In the genomic region with DNA sequence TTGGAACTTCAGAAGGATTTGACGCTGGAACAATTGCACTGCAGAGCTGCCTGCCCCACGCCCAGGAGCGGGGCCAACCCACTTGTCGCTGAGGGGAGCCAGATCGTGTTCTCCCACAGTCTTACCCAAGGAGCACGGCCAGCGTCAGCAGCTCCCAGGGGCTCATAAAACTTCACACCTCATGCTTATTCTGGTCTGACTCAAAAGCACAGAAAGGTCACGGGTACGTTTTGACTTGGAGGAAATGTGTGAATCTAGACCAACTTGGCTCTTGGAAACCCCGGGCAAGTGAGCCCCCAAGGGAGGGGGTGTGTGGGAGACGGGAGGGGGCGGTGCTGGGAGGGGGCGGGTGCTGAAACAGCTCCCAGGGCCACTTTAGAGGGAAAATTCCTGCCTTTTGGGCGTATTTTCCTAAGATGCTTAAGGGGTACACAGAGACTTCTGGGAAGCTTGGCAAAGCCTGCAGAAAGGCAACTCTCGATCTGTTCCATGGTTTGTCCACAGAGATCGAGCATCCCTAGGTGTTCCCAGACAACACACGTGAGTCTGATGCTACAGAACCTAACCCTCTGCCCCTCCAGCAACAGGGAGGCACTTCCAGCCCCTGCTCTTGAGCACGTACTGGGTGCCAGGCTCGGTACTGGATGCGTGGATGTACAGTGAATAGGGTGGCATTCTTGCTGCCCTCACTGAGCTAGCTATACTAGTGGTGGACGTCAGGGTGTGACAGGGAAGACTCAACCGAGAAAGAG, we compare ENCODE assay signal across 8 cellular contexts.
DNase-seq lines count a peak whose midpoint lies in the region; ATAC-seq and TF ChIP-seq lines count a peak whose summit lies in the region.

No MANE protein-coding gene starts in this region.

- peak; percentile 40 for DNase-seq in M059J (ENCODE audit: low read depth)
- peak; percentile 78 for DNase-seq in astrocyte of the spinal cord (ENCODE audit: low read depth, low spot score)
- DNase-seq in mesenteric fat pad (ENCODE audit: low spot score), result peak; percentile 91
- peak; percentile 47 to 66 for DNase-seq in stimulated activated CD8-positive, alpha-beta memory T cell treated with anti-CD3 and anti-CD28 coated beads, Interleukin-7, amount 100 ng/mL, for 48 hours (ENCODE audit: extremely low read depth in 1 of 2, low read depth in 1 of 2)
- no peak for DNase-seq in NCI-H2171 treated with DMSO at 0.1 percent for 48 hours (lab: John Stamatoyannopoulos, UW)
- DNase-seq in Kasumi-1 (lab: John Stamatoyannopoulos, UW), result no peak

- no peak overlapping the region for H3K4me3 ChIP-seq in astrocyte of the spinal cord (ENCODE audit: low read depth, low read length)

- in situ Hi-C loops in astrocyte of the spinal cord (cut with HindIII; ENCODE audit: low sequenced_read_pairs), result no loop called here

- ATAC-seq in SK-N-SH treated with all-trans-retinoic acid at 6 μM for 48 hours (no peak; the same call in 2 of the 3 replicates), HG02870 (IDR thresholded peaks at IDR 0.05; ENCODE audit: unreplicated experiment) (no peak)

- TF ChIP-seq CTCF in astrocyte of the spinal cord (IDR thresholded peaks at IDR 0.05; ENCODE audit: low read depth, low read length), result no peak

TF ChIP-seq in SK-N-SH treated with all-trans-retinoic acid at 6 μM for 48 hours, 23 proteins besides CTCF, POLR2A, EP300 and RAD21:
- TF ChIP-seq ZNF565 (CRISPR knock-in tag; conservative IDR thresholded peaks at IDR 0.05; ENCODE audit: low read depth), result no peak
- no peak for TF ChIP-seq TCF4 (CRISPR knock-in tag; IDR thresholded peaks at IDR 0.05; ENCODE audit: borderline replicate concordance)
- no peak for TF ChIP-seq ZFP3 (CRISPR knock-in tag; IDR thresholded peaks at IDR 0.05)
- no peak for TF ChIP-seq ZFP30 (CRISPR knock-in tag; IDR thresholded peaks at IDR 0.05)
- no peak for TF ChIP-seq ZC3H10 (CRISPR knock-in tag; IDR thresholded peaks at IDR 0.05)
- TF ChIP-seq BACH2 (CRISPR knock-in tag; IDR thresholded peaks at IDR 0.05; ENCODE audit: borderline replicate concordance), result no peak

Comparison
In these comparisons a context has a peak if more than half of its experiments do, and no peak if none do; other contexts are left out.
1. DNase-seq: peak in M059J (single experiment), astrocyte of the spinal cord (single experiment), mesenteric fat pad (single experiment) and stimulated activated CD8-positive, alpha-beta memory T cell treated with anti-CD3 and anti-CD28 coated beads, Interleukin-7, amount 100 ng/mL, for 48 hours (2 of 2); none in NCI-H2171 treated with DMSO at 0.1 percent for 48 hours (single experiment) and Kasumi-1 (0 of 2).